7 cellular contexts compared by ENCODE assay signal in the genomic region with DNA sequence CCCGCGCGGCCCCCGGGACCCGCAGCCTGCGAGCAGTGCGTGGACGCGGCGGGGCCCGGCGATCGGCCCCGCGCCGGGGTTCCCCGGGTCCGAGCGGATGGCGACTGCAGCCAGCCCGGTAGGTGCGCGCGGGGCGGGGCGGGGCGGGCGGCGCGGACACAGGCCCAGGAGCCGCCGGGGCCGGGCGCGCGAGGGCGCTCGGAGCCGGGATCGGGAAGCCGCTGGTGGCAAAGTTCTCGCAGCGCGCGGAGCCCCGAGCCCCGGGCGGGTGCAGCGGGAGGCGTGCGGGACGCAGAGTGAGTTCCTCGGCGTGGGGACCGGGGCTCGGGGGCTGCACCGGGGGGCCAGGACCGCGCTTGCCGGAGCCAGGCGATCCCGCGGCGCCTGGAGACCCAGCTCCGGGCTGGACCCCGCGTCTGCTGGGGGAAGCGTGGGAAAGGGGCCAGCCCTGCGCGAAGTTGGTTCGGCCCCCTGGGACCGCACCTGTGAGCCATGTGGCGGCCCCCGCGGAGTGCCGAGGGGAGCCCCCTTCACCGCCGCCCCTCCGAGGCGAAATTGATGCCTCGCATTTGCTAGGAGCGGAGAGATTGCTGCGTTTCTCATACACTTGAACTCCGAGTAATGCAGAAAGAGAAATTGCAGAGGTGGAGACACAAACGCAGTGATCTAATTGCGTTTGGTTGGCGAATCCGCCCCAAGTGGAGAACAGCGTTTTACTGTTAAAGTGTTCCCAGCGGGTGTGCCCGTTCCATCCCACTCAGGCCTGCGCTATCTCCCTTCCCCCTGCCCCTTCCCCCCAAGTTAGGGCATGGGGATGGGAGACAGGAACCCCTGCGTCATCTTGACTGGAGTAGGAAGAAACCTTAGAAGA.
DNase-seq lines count a peak whose midpoint lies in the region; ATAC-seq, FAIRE-seq and TF ChIP-seq lines count a peak whose summit lies in the region.

No MANE protein-coding gene starts in this region.

- no peak for FAIRE-seq in pancreas (lab: Jason Lieb, UNC)

- intact Hi-C loops in left ventricle myocardium inferior (cut with micrococcal nuclease) (loop anchor here (5.0 kb wide), 1 partner anchor 103 kb away; no protein-coding TSS in a partner anchor), pancreas (cut with DNase I) (loop anchor here in 1 of 3 donors (5.0 kb wide), 1 partner anchor 103 kb away; no protein-coding TSS in a partner anchor)

- in situ Hi-C loops in KBM-7 (cut with MboI; ENCODE audit: low pct_unique_long_range_greater_than_20kb, low sequenced_read_pairs): no loop called here

- H3K27me3 ChIP-seq in left ventricle myocardium inferior (ENCODE audit: low read depth) (peaks cover 47% of the 10 kb centered on the region), pancreas (no peaks in the 10 kb centered on the region)

- H3K36me3 ChIP-seq in left ventricle myocardium inferior: no peaks in the 10 kb centered on the region
- H3K36me3 ChIP-seq in pancreas: no peaks in the 10 kb centered on the region

- H3K4me3 ChIP-seq in left ventricle myocardium inferior: peak overlapping the region; percentile 86
- peak overlapping the region; percentile 53 to 75 (median 64) for H3K4me3 ChIP-seq in pancreas

- H3K27ac ChIP-seq in left ventricle myocardium inferior (replicated peaks) (peak overlapping the region; percentile 74), pancreas (no peak overlapping the region)

- TF ChIP-seq CTCF in left ventricle myocardium inferior (IDR thresholded peaks at IDR 0.05; ENCODE audit: borderline replicate concordance) (peak; percentile 43), pancreas (IDR thresholded peaks at IDR 0.05) (no peak)

- WGBS in pancreas, 2 donors: 1% methylated on average over 72 to 93 of the region's 93 CpGs

- H3K4me1 ChIP-seq in left ventricle myocardium inferior (peaks cover 26% of the 10 kb centered on the region), pancreas (peaks cover 0 to 2% (median 0%) of the 10 kb centered on the region in 3 donors)

- peak; percentile 77 to 87 (median 82) for ATAC-seq in pancreas
- no peak for ATAC-seq in GM18867 (IDR thresholded peaks at IDR 0.05; ENCODE audit: unreplicated experiment)

- DNase-seq in GM04504 (ENCODE audit: low read depth): peak; percentile 24
- DNase-seq in KBM-7: peak; percentile 40
- peak; percentile 40 for DNase-seq in amniotic epithelial cell (ENCODE audit: low read depth)
- peak; percentile 64 for DNase-seq in left ventricle myocardium inferior
- DNase-seq in pancreas: peak; percentile 48 to 86 (median 65)
- no peak for DNase-seq in middle frontal gyrus (ENCODE audit: extremely low spot score, low spot score)

- H3K9me3 ChIP-seq in left ventricle myocardium inferior (replicated peaks) (no peaks in the 10 kb centered on the region), pancreas (no peaks in the 10 kb centered on the region)
